20 cellular contexts compared by ENCODE assay signal in genomic region chr5:16844952-16845351, GRCh38.
A peak's percentile ranks its signal among the peaks of the same experiment; 100 is the strongest.
DNase-seq lines count a peak whose midpoint lies in the region; ATAC-seq, FAIRE-seq and TF ChIP-seq lines count a peak whose summit lies in the region.
"Had no signal": no experiment of that assay in that cellular context is flagged by ENCODE, and none has a peak within 500 bp of the region (broad histone marks: within the 10 kb centered on the region; RNA-seq: fewer than 3 reads in every experiment).

No MANE protein-coding gene starts in this region.

- POLR2A ChIA-PET in A549 (lab: Yijun Ruan, JAX) = no interaction called here
- POLR2A ChIA-PET in RWPE1 (lab: Yijun Ruan, JAX; ENCODE audit: low non-redundant PET) = no interaction called here

- H3K79me1 ChIP-seq in H9 (ENCODE audit: insufficient read depth, low read depth, low read length, poor library complexity, severe bottlenecking) = no peaks in the 10 kb centered on the region

- no peak overlapping the region for H3K4me3 ChIP-seq in A549
- no peak overlapping the region for H3K4me3 ChIP-seq in kidney (ENCODE audit: low read length in 2 of 2)
- no peak overlapping the region for H3K4me3 ChIP-seq in MG63

- H3K27ac ChIP-seq in A549 (no peak overlapping the region), H9 (ENCODE audit: insufficient read length, low read depth, low read length) (no peak overlapping the region), RWPE1 (no peak overlapping the region), kidney (ENCODE audit: low read depth in 2 of 2, low read length in 2 of 2) (peak overlapping the region; percentile 23 to 49)

- no peak overlapping the region for H3K23ac ChIP-seq in H9 (ENCODE audit: insufficient read length, low read depth, low read length)

- TF ChIP-seq CTCF in A549 (IDR thresholded peaks at IDR 0.05) (peak; percentile 37; the same call in 2 of the 3 replicates), H9 (conservative IDR thresholded peaks at IDR 0.05) (peak; percentile 50), RWPE1 (conservative IDR thresholded peaks at IDR 0.05; ENCODE audit: low read depth) (peak; percentile 29; the same call in 1 of the 2 replicates), kidney (IDR thresholded peaks at IDR 0.05; ENCODE audit: borderline replicate concordance, extremely low read depth, insufficient read depth) (no peak)

- no peaks in the 10 kb centered on the region for H3K36me3 Mint-ChIP-seq in H9 (ENCODE audit: insufficient read depth in 1 of 3, low read depth in 3 of 3)
- H3K36me3 Mint-ChIP-seq: stimulated activated effector memory CD8-positive, alpha-beta T cell treated with anti-CD3 and anti-CD28 coated beads, Interleukin-12 subunit alpha, Interleukin-12 subunit beta, amount 100 ng/mL, for 72 hours; T-cell had no signal

- H2BK5ac ChIP-seq in H9 (ENCODE audit: insufficient read length, low read length) = no peak overlapping the region

- no peaks in the 10 kb centered on the region for H3K9me3 Mint-ChIP-seq in H9
- H3K9me3 Mint-ChIP-seq: activated CD4-positive, alpha-beta T cell treated with anti-CD3 and anti-CD28 coated beads, Interleukin-2, amount 10 ng/mL, durations not matched to agents 7 days and 5 days; neural crest cell; stimulated activated effector memory CD8-positive, alpha-beta T cell treated with anti-CD3 and anti-CD28 coated beads, Interleukin-12 subunit alpha, Interleukin-12 subunit beta, amount 100 ng/mL, for 72 hours; T-cell had no signal

- no peak for TF ChIP-seq EP300 in A549 (IDR thresholded peaks at IDR 0.05)

- H3K27me3 ChIP-seq in H9 (ENCODE audit: insufficient read depth, low read length) = no peaks in the 10 kb centered on the region
- H3K27me3 ChIP-seq in MG63 = no peaks in the 10 kb centered on the region

- peak; percentile 25 to 38; a peak in 4 of 5 replicates for TF ChIP-seq RAD21 in A549 (conservative IDR thresholded peaks at IDR 0.05 in 1 of 2, IDR thresholded peaks at IDR 0.05 in 1 of 2)

- no peak overlapping the region for H3T11ph ChIP-seq in H9 (ENCODE audit: low read length)

- no peaks in the 10 kb centered on the region for H3K23me2 ChIP-seq in H9 (ENCODE audit: insufficient read length, low read depth, low read length, poor library complexity, severe bottlenecking)

- no peak overlapping the region for H3K4ac ChIP-seq in H9 (ENCODE audit: low read depth, low read length)

- no peak for ATAC-seq in A549
- ATAC-seq in HG02763 (IDR thresholded peaks at IDR 0.05; ENCODE audit: unreplicated experiment) = no peak
- no peak for ATAC-seq in HG03342 (IDR thresholded peaks at IDR 0.05; ENCODE audit: unreplicated experiment)
- ATAC-seq: left cardiac atrium; stimulated activated effector memory CD8-positive, alpha-beta T cell treated with anti-CD3 and anti-CD28 coated beads, Interleukin-12 subunit alpha, Interleukin-12 subunit beta, amount 100 ng/mL, for 72 hours; T-cell had no signal

- H3K14ac ChIP-seq in H9 (ENCODE audit: insufficient read depth, low read length) = no peak overlapping the region

- no peaks in the 10 kb centered on the region for H4K20me1 ChIP-seq in H9 (ENCODE audit: control insufficient read depth, insufficient read depth, insufficient read length)

- no peak overlapping the region for H4K5ac ChIP-seq in H9 (ENCODE audit: insufficient read length, low read depth, low read length)

- H2BK12ac ChIP-seq in H9 (ENCODE audit: insufficient read length, low read depth, low read length) = no peak overlapping the region

- no peak overlapping the region for H2AFZ ChIP-seq in H9 (ENCODE audit: low read length)

- FAIRE-seq in A549 (lab: Jason Lieb, UNC) (no peak), kidney (lab: Jason Lieb, UNC) (no peak)
- FAIRE-seq: GM18507 had no signal

- H3K4me3 Mint-ChIP-seq in H9 = no peak overlapping the region
- H3K4me3 Mint-ChIP-seq: activated CD4-positive, alpha-beta T cell treated with anti-CD3 and anti-CD28 coated beads, Interleukin-2, amount 10 ng/mL, durations not matched to agents 7 days and 5 days; neural crest cell; stimulated activated effector memory CD8-positive, alpha-beta T cell treated with anti-CD3 and anti-CD28 coated beads, Interleukin-12 subunit alpha, Interleukin-12 subunit beta, amount 100 ng/mL, for 72 hours; T-cell had no signal

- no peaks in the 10 kb centered on the region for H3K79me2 ChIP-seq in H9 (ENCODE audit: insufficient read depth, low read length)

- WGBS in A549 (ENCODE audit: missing lambda C conversion rate) = 80% methylated on average over 3 of the region's 3 CpGs
- no CpG with 5 or more reads among the region's 3 CpGs for WGBS in H9 (ENCODE audit: extremely low coverage, insufficient read length, low lambda C conversion rate)

- H4K8ac ChIP-seq in H9 (replicated peaks; ENCODE audit: insufficient read length, low read depth, low read length) = no peak overlapping the region

- H3K4me2 ChIP-seq in A549 (no peak overlapping the region), H9 (ENCODE audit: insufficient read depth, insufficient read length, low read length) (no peak overlapping the region)

- H2BK15ac ChIP-seq in H9 (ENCODE audit: low read depth, low read length) = no peak overlapping the region

- peaks cover 32% of the 10 kb centered on the region for H3K4me1 ChIP-seq in A549
- H3K4me1 ChIP-seq in H9 (ENCODE audit: insufficient read depth, low read length) = no peaks in the 10 kb centered on the region
- peaks cover 6 to 9% of the 10 kb centered on the region in 2 donors for H3K4me1 ChIP-seq in kidney (ENCODE audit: control insufficient read depth in 1 of 2, insufficient read depth in 1 of 2, low read depth in 1 of 2, low read length in 2 of 2)

- H3K36me3 ChIP-seq in kidney (ENCODE audit: control insufficient read depth in 1 of 2, insufficient read depth in 2 of 2, low read length in 2 of 2) (no peaks in the 10 kb centered on the region), MG63 (peaks cover 65% of the 10 kb centered on the region)

- H3K27ac Mint-ChIP-seq in H9 = peak overlapping the region in 1 of 3 experiments; percentile 74; a peak in 1 of 7 replicates
- H3K27ac Mint-ChIP-seq: activated CD4-positive, alpha-beta T cell treated with anti-CD3 and anti-CD28 coated beads, Interleukin-2, amount 10 ng/mL, durations not matched to agents 7 days and 5 days; stimulated activated effector memory CD8-positive, alpha-beta T cell treated with anti-CD3 and anti-CD28 coated beads, Interleukin-12 subunit alpha, Interleukin-12 subunit beta, amount 100 ng/mL, for 72 hours; T-cell had no signal

- H3K9me3 ChIP-seq in A549 (no peaks in the 10 kb centered on the region), H9 (ENCODE audit: control insufficient read depth, low read depth, low read length) (no peaks in the 10 kb centered on the region), kidney (ENCODE audit: control insufficient read depth in 1 of 2, low read length in 2 of 2) (no peaks in the 10 kb centered on the region), MG63 (no peaks in the 10 kb centered on the region)

- H3K9ac ChIP-seq in H9 (ENCODE audit: extremely low read depth, insufficient read length, low read length) = no peak overlapping the region
- no peak overlapping the region for H3K9ac ChIP-seq in kidney (ENCODE audit: low read length in 2 of 2)

- no peak for TF ChIP-seq POLR2A in A549 (IDR thresholded peaks at IDR 0.05; ENCODE audit: low read length)

- no peak for DNase-seq in A549 (ENCODE audit: low read depth in 1 of 2, low spot score in 1 of 2)
- DNase-seq in H9 = no peak
- DNase-seq in RWPE1 (ENCODE audit: low spot score) = no peak
- DNase-seq in kidney = no peak
- DNase-seq in SHP77 treated with DMSO at 0.1 percent for 48 hours (lab: John Stamatoyannopoulos, UW) = no peak
- DNase-seq in MG63 = no peak
- DNase-seq: activated CD4-positive, alpha-beta T cell treated with anti-CD3 and anti-CD28 coated beads, Interleukin-2, amount 10 ng/mL, durations not matched to agents 7 days and 5 days; activated CD8-positive, alpha-beta memory T cell treated with anti-CD3 and anti-CD28 coated beads, Interleukin-2, amount 50 U/mL, for 4 hours; dermis blood vessel endothelial cell; EL; left cardiac atrium; NCI-H1694; NCI-H226; NK-92 treated with Interleukin-12 subunit alpha and Interleukin-12 subunit beta, amount 100 ng/mL, for 24 hours; T-cell had no signal

- CTCF ChIA-PET in A549 (lab: Yijun Ruan, JAX) (interaction anchor here (0.6 to 2.1 kb wide), 7 partner anchors 12 to 346 kb away, joined by 3 to 10 read pairs (median 4); no protein-coding TSS in a partner anchor), RWPE1 (lab: Yijun Ruan, JAX) (interaction anchor here (0.5 to 0.7 kb wide), 4 partner anchors 9 to 60 kb away, joined by 3 to 9 read pairs (median 4); no protein-coding TSS in a partner anchor)

- no peak overlapping the region for H3K56ac ChIP-seq in H9 (ENCODE audit: insufficient read length, low read depth, low read length)

- H3K4me1 Mint-ChIP-seq in H9 = peaks cover 7% of the 10 kb centered on the region in 2 experiments; a peak in 3 of 4 replicates
- H3K4me1 Mint-ChIP-seq: activated CD4-positive, alpha-beta T cell treated with anti-CD3 and anti-CD28 coated beads, Interleukin-2, amount 10 ng/mL, durations not matched to agents 7 days and 5 days; stimulated activated effector memory CD8-positive, alpha-beta T cell treated with anti-CD3 and anti-CD28 coated beads, Interleukin-12 subunit alpha, Interleukin-12 subunit beta, amount 100 ng/mL, for 72 hours; T-cell had no signal

- no peak overlapping the region for H2BK20ac ChIP-seq in H9 (ENCODE audit: low read depth, low read length, poor library complexity, severe bottlenecking)

- no peaks in the 10 kb centered on the region for H3K27me3 Mint-ChIP-seq in H9 (ENCODE audit: low read depth)

- H2AK5ac ChIP-seq in H9 (ENCODE audit: insufficient read length, low read length) = no peak overlapping the region

- no peak overlapping the region for H3K18ac ChIP-seq in H9 (ENCODE audit: insufficient read length, low read depth, low read length)

- intact Hi-C loops in kidney (cut with DNase I) = no loop called here

- no peak overlapping the region for H4K91ac ChIP-seq in H9 (ENCODE audit: insufficient read length, low read depth, low read length)

- no peak overlapping the region for H2BK120ac ChIP-seq in H9 (ENCODE audit: low read depth, low read length, poor library complexity, severe bottlenecking)

TF ChIP-seq in A549, 52 proteins besides CTCF, POLR2A, EP300 and RAD21:
- TF ChIP-seq SMC3 (IDR thresholded peaks at IDR 0.05) = peak; percentile 32; the same call in 2 of the 3 replicates
- TF ChIP-seq HOXA7 (CRISPR knock-in tag; IDR thresholded peaks at IDR 0.05) = no peak
- no peak for TF ChIP-seq ZC3H11A (IDR thresholded peaks at IDR 0.05)

Comparison
In these comparisons a context has a peak if more than half of its experiments do, and no peak if none do; other contexts are left out.
1. H3K27ac ChIP-seq: peak in kidney (2 of 2); none in A549 (0 of 2), H9 (single experiment) and RWPE1 (single experiment).